In genomic region chr10:124180044-124180745, GRCh38 we compare ENCODE assay signal across 26 cellular contexts.
"Had no signal": no experiment of that assay in that cellular context is flagged by ENCODE, and none has a peak within 500 bp of the region (broad histone marks: within the 10 kb centered on the region; RNA-seq: fewer than 3 reads in every experiment).

No MANE protein-coding gene starts in this region.

- H3K9ac ChIP-seq: parathyroid adenoma had no signal

- H3K4me3 ChIP-seq: coronary artery, dorsolateral prefrontal cortex, gastroesophageal sphincter, lung, psoas muscle, spleen, testis, transverse colon had no signal

- H3K36me3 Mint-ChIP-seq: immature natural killer cell; naive thymus-derived CD4-positive, alpha-beta T cell; stimulated activated naive B cell treated with anti-CD40 and anti-IgM and Interleukin-4, amounts not matched to agents 10 μg/mL and 1 μg/mL and 100 μg/mL, for 72 hours had no signal

- H3K9me3 Mint-ChIP-seq: naive thymus-derived CD4-positive, alpha-beta T cell; stimulated activated naive B cell treated with anti-CD40 and anti-IgM and Interleukin-4, amounts not matched to agents 10 μg/mL and 1 μg/mL and 100 μg/mL, for 72 hours; stimulated activated naive CD8-positive, alpha-beta T cell treated with anti-CD3 and anti-CD28 coated beads, Interleukin-15, amount 100 ng/mL, for 72 hours had no signal

- FAIRE-seq: endometrium, kidney had no signal

- H3K27me3 ChIP-seq: dorsolateral prefrontal cortex, gastroesophageal sphincter, testis, transverse colon had no signal

- H3K27ac Mint-ChIP-seq: immature natural killer cell; naive thymus-derived CD4-positive, alpha-beta T cell; stimulated activated naive B cell treated with anti-CD40 and anti-IgM and Interleukin-4, amounts not matched to agents 10 μg/mL and 1 μg/mL and 100 μg/mL, for 72 hours; stimulated activated naive CD8-positive, alpha-beta T cell treated with anti-CD3 and anti-CD28 coated beads, Interleukin-15, amount 100 ng/mL, for 72 hours had no signal

- H3K36me3 ChIP-seq: gastroesophageal sphincter, spleen, transverse colon had no signal

- H3K9me3 ChIP-seq: gastroesophageal sphincter, psoas muscle, spleen, testis, transverse colon had no signal

- H3K79me2 ChIP-seq: parathyroid adenoma had no signal

- DNase-seq: central memory CD4-positive, alpha-beta T cell; effector memory CD4-positive, alpha-beta T cell; glutamatergic neuron; immature natural killer cell; left cardiac atrium; left ventricle myocardium superior; mesendoderm; naive thymus-derived CD4-positive, alpha-beta T cell; psoas muscle; retina; spleen; stimulated activated CD4-positive, alpha-beta T cell treated with anti-CD3 and anti-CD28 coated beads, Interleukin-1b, Interleukin-23, amount 100 ng/mL, for 48 hours; stimulated activated CD4-positive, alpha-beta T cell treated with anti-CD3 and anti-CD28 coated beads, Interleukin-4, amount 100 ng/mL, for 4 hours; stimulated activated naive B cell treated with anti-CD40 and anti-IgM and Interleukin-4, amounts not matched to agents 10 μg/mL and 1 μg/mL and 100 μg/mL, for 72 hours; stimulated activated naive CD8-positive, alpha-beta T cell treated with anti-CD3 and anti-CD28 coated beads, Interleukin-15, amount 100 ng/mL, for 72 hours; testis; transverse colon had no signal

- H2AFZ ChIP-seq: parathyroid adenoma had no signal

- H3K27ac ChIP-seq: dorsolateral prefrontal cortex, gastroesophageal sphincter, parathyroid adenoma, psoas muscle, spleen, testis, transverse colon had no signal

- H3K4me1 Mint-ChIP-seq: immature natural killer cell had no signal

- ATAC-seq: esophagus mucosa; gastroesophageal sphincter; left cardiac atrium; left ventricle myocardium superior; naive thymus-derived CD4-positive, alpha-beta T cell; psoas muscle; sciatic nerve had no signal

- H3K4me3 Mint-ChIP-seq: immature natural killer cell; naive thymus-derived CD4-positive, alpha-beta T cell; stimulated activated naive B cell treated with anti-CD40 and anti-IgM and Interleukin-4, amounts not matched to agents 10 μg/mL and 1 μg/mL and 100 μg/mL, for 72 hours; stimulated activated naive CD8-positive, alpha-beta T cell treated with anti-CD3 and anti-CD28 coated beads, Interleukin-15, amount 100 ng/mL, for 72 hours had no signal

- H3K4me1 ChIP-seq: gastroesophageal sphincter, parathyroid adenoma, psoas muscle, transverse colon had no signal
